ENCODE assay signal across 7 cellular contexts in genomic region chr19:44313231-44313630, GRCh38. TPM values are rescaled to one million over a fixed set of nuclear protein-coding genes. Genes with fewer than 3 reads are reported as not detected.
"Had no signal": no experiment of that assay in that cellular context is flagged by ENCODE, and none has a peak within 500 bp of the region (broad histone marks: within the 10 kb centered on the region; RNA-seq: fewer than 3 reads in every experiment).

No MANE protein-coding gene starts in this region.

- H3K4me1 Mint-ChIP-seq: H9 had no signal

- FAIRE-seq: H1, HTR-8/SVneo had no signal

- H3K4me3 ChIP-seq: GM23248 had no signal

- H3K9ac ChIP-seq: GM23248 had no signal

- H3K27ac ChIP-seq: GM23248 had no signal

- H3K4me3 Mint-ChIP-seq: H9, IgD-negative memory B cell had no signal

- H3K27ac Mint-ChIP-seq: H9, IgD-negative memory B cell had no signal

- DNase-seq: GM23248, H9, HCEC 1CT, KBM-7 had no signal

RNA-seq across cellular contexts. Expression of gene ZNF112, which starts 43.2 kb away (rescaled TPM):
- polyA plus RNA-seq: IgD-negative memory B cell had no signal
